ENCODE assay signal across 13 cellular contexts in genomic region chr3:43345877-43346276, GRCh38. TPM values are rescaled to one million over a fixed set of nuclear protein-coding genes. Genes with fewer than 3 reads are reported as not detected.
DNase-seq lines count a peak whose midpoint lies in the region; ATAC-seq and TF ChIP-seq lines count a peak whose summit lies in the region.
"Had no signal": no experiment of that assay in that cellular context is flagged by ENCODE, and none has a peak within 500 bp of the region (broad histone marks: within the 10 kb centered on the region; RNA-seq: fewer than 3 reads in every experiment).

No MANE protein-coding gene starts in this region.

- no peak overlapping the region for H3K4me3 ChIP-seq in fibroblast of mammary gland (ENCODE audit: control insufficient read depth, low read depth, low read length)
- H3K4me3 ChIP-seq: BLaER1 had no signal

- DNase-seq in activated naive CD4-positive, alpha-beta T cell treated with anti-CD3 and anti-CD28 coated beads, Interleukin-2, amount 50 U/mL, for 16 hours, result no peak
- DNase-seq in RPMI7951 (ENCODE audit: low read depth) (peak; percentile 9), fibroblast of mammary gland (ENCODE audit: low read depth) (peak; percentile 38), HPDE6-E6E7 (ENCODE audit: extremely low spot score) (no peak), NCI-H1105 treated with DMSO at 0.1 percent for 48 hours (lab: John Stamatoyannopoulos, UW) (no peak), NCI-H1417 treated with DMSO at 0.1 percent for 48 hours (lab: John Stamatoyannopoulos, UW) (no peak)
- DNase-seq in stimulated activated effector memory CD8-positive, alpha-beta T cell treated with anti-CD3 and anti-CD28 coated beads, Interleukin-12 subunit alpha, Interleukin-12 subunit beta, amount 100 ng/mL, for 72 hours (ENCODE audit: low spot score in 2 of 2), result peak in 1 of 2 donors; percentile 61
- DNase-seq: activated B cell treated with CpG ODN at 0.5 μM for 24 hours; anterior cingulate cortex; NCI-H2171; stimulated activated naive CD4-positive, alpha-beta T cell treated with Interleukin-2 at 50 U/mL for 16 hours had no signal

- H3K27ac Mint-ChIP-seq in activated naive CD4-positive, alpha-beta T cell treated with anti-CD3 and anti-CD28 coated beads, Interleukin-2, amount 50 U/mL, for 24 hours, result peak overlapping the region; percentile 86
- peak overlapping the region; percentile 94 for H3K27ac Mint-ChIP-seq in stimulated activated effector memory CD8-positive, alpha-beta T cell treated with anti-CD3 and anti-CD28 coated beads, Interleukin-12 subunit alpha, Interleukin-12 subunit beta, amount 100 ng/mL, for 72 hours
- H3K27ac Mint-ChIP-seq: activated B cell treated with CpG ODN at 0.5 μM for 24 hours had no signal

- H3K4me3 Mint-ChIP-seq in activated naive CD4-positive, alpha-beta T cell treated with anti-CD3 and anti-CD28 coated beads, Interleukin-2, amount 50 U/mL, for 24 hours, result no peak overlapping the region
- H3K4me3 Mint-ChIP-seq in stimulated activated effector memory CD8-positive, alpha-beta T cell treated with anti-CD3 and anti-CD28 coated beads, Interleukin-12 subunit alpha, Interleukin-12 subunit beta, amount 100 ng/mL, for 72 hours, result peak overlapping the region; percentile 64
- H3K4me3 Mint-ChIP-seq: activated B cell treated with CpG ODN at 0.5 μM for 24 hours had no signal

- peaks cover 47% of the 10 kb centered on the region for H3K36me3 Mint-ChIP-seq in activated naive CD4-positive, alpha-beta T cell treated with anti-CD3 and anti-CD28 coated beads, Interleukin-2, amount 50 U/mL, for 24 hours
- peaks cover 82% of the 10 kb centered on the region for H3K36me3 Mint-ChIP-seq in stimulated activated effector memory CD8-positive, alpha-beta T cell treated with anti-CD3 and anti-CD28 coated beads, Interleukin-12 subunit alpha, Interleukin-12 subunit beta, amount 100 ng/mL, for 72 hours

- peak; percentile 90 for ATAC-seq in stimulated activated effector memory CD8-positive, alpha-beta T cell treated with anti-CD3 and anti-CD28 coated beads, Interleukin-12 subunit alpha, Interleukin-12 subunit beta, amount 100 ng/mL, for 72 hours

- H3K4me1 Mint-ChIP-seq in activated naive CD4-positive, alpha-beta T cell treated with anti-CD3 and anti-CD28 coated beads, Interleukin-2, amount 50 U/mL, for 24 hours, result peaks cover 77% of the 10 kb centered on the region
- peaks cover 66% of the 10 kb centered on the region for H3K4me1 Mint-ChIP-seq in stimulated activated effector memory CD8-positive, alpha-beta T cell treated with anti-CD3 and anti-CD28 coated beads, Interleukin-12 subunit alpha, Interleukin-12 subunit beta, amount 100 ng/mL, for 72 hours
- H3K4me1 Mint-ChIP-seq: activated B cell treated with CpG ODN at 0.5 μM for 24 hours had no signal

- TF ChIP-seq CTCF in fibroblast of mammary gland (conservative IDR thresholded peaks at IDR 0.05; ENCODE audit: control insufficient read depth, insufficient read depth, low read depth, low read length), result no peak

- no peaks in the 10 kb centered on the region for H3K27me3 Mint-ChIP-seq in activated naive CD4-positive, alpha-beta T cell treated with anti-CD3 and anti-CD28 coated beads, Interleukin-2, amount 50 U/mL, for 24 hours
- H3K27me3 Mint-ChIP-seq: activated B cell treated with CpG ODN at 0.5 μM for 24 hours had no signal

- H3K9me3 Mint-ChIP-seq in activated naive CD4-positive, alpha-beta T cell treated with anti-CD3 and anti-CD28 coated beads, Interleukin-2, amount 50 U/mL, for 24 hours, result no peaks in the 10 kb centered on the region
- no peaks in the 10 kb centered on the region for H3K9me3 Mint-ChIP-seq in stimulated activated effector memory CD8-positive, alpha-beta T cell treated with anti-CD3 and anti-CD28 coated beads, Interleukin-12 subunit alpha, Interleukin-12 subunit beta, amount 100 ng/mL, for 72 hours

RNA-seq across cellular contexts. Expression of gene SNRK, which starts 59.5 kb away (rescaled TPM):
- 15.3 and 16.0 TPM in 2 replicates for total RNA-seq in RPMI7951 (2014; rRNA removed; shearing (Covaris generic))

Comparison
In these comparisons a context has a peak if more than half of its experiments do, and no peak if none do; other contexts are left out.
1. DNase-seq: peak in RPMI7951 (single experiment) and fibroblast of mammary gland (single experiment); none in activated naive CD4-positive, alpha-beta T cell treated with anti-CD3 and anti-CD28 coated beads, Interleukin-2, amount 50 U/mL, for 16 hours (single experiment), HPDE6-E6E7 (single experiment), NCI-H1105 treated with DMSO at 0.1 percent for 48 hours (single experiment) and NCI-H1417 treated with DMSO at 0.1 percent for 48 hours (single experiment).